ENCODE assay signal across 8 cellular contexts in genomic region chr11:134224710-134225662, GRCh38.
DNase-seq lines count a peak whose midpoint lies in the region; ATAC-seq lines count a peak whose summit lies in the region.

No MANE protein-coding gene starts in this region.

- DNase-seq in SIG-M5 treated with dmso at 0.1 percent for 504 hours (lab: John Stamatoyannopoulos, UW; ENCODE audit: unreplicated experiment) = peak; percentile 41
- DNase-seq in SIG-M5 (lab: John Stamatoyannopoulos, UW) = no peak
- peak; percentile 34 for DNase-seq in NCI-H510A (lab: John Stamatoyannopoulos, UW)
- DNase-seq in activated CD8-positive, alpha-beta memory T cell treated with anti-CD3 and anti-CD28 coated beads for 4 hours (ENCODE audit: low read depth in 2 of 2) = peak; percentile 30 to 43
- peak; percentile 31 for DNase-seq in middle frontal gyrus (ENCODE audit: extremely low spot score, low spot score)
- DNase-seq in stimulated activated CD8-positive, alpha-beta memory T cell treated with anti-CD3 and anti-CD28 coated beads, Interleukin-4, amount 100 ng/mL, for 4 hours (ENCODE audit: low read depth in 2 of 2, low spot score in 1 of 2) = peak; percentile 27 to 35

- H3K4me1 ChIP-seq in endocrine pancreas (ENCODE audit: control insufficient read depth, insufficient read depth, low read length) = no peaks in the 10 kb centered on the region

- H3K4me3 ChIP-seq in endocrine pancreas (ENCODE audit: control insufficient read depth, insufficient read depth, low read length) = peak overlapping the region; percentile 69

- no peaks in the 10 kb centered on the region for H3K27me3 ChIP-seq in endocrine pancreas (ENCODE audit: control insufficient read depth, insufficient read depth, low read length)

- no peaks in the 10 kb centered on the region for H3K36me3 ChIP-seq in endocrine pancreas (ENCODE audit: control insufficient read depth, insufficient read depth, low read length)

- H3K9ac ChIP-seq in endocrine pancreas (ENCODE audit: control insufficient read depth, insufficient read depth, low read length) = peak overlapping the region; percentile 96

- H3K9me3 ChIP-seq in endocrine pancreas (ENCODE audit: control insufficient read depth, low read length) = no peaks in the 10 kb centered on the region

- peak; percentile 25 for ATAC-seq in HG03045 (IDR thresholded peaks at IDR 0.05; ENCODE audit: unreplicated experiment)
